In genomic region chr14:39876935-39877334, GRCh38 we compare ENCODE assay signal across 31 cellular contexts.
DNase-seq lines count a peak whose midpoint lies in the region; ATAC-seq, FAIRE-seq and TF ChIP-seq lines count a peak whose summit lies in the region.
"Had no signal": no experiment of that assay in that cellular context is flagged by ENCODE, and none has a peak within 500 bp of the region (broad histone marks: within the 10 kb centered on the region; RNA-seq: fewer than 3 reads in every experiment).

No MANE protein-coding gene starts in this region.

- H3K36me3 Mint-ChIP-seq in WTC11 = no peaks in the 10 kb centered on the region
- no peaks in the 10 kb centered on the region for H3K36me3 Mint-ChIP-seq in GM23338 (ENCODE audit: low read depth)
- H3K36me3 Mint-ChIP-seq: immature natural killer cell; mesothelial cell of epicardium; naive thymus-derived CD4-positive, alpha-beta T cell had no signal

- H3K27me3 ChIP-seq in psoas muscle (ENCODE audit: insufficient read depth in 3 of 3, low read length in 2 of 3) (no peaks in the 10 kb centered on the region), GM23338 (ENCODE audit: insufficient read depth) (no peaks in the 10 kb centered on the region)
- H3K27me3 ChIP-seq: esophagus muscularis mucosa, hepatocyte, left lung had no signal

- no peak overlapping the region for H3K4me3 Mint-ChIP-seq in WTC11
- no peak overlapping the region for H3K4me3 Mint-ChIP-seq in GM23338
- H3K4me3 Mint-ChIP-seq: activated naive CD4-positive, alpha-beta T cell treated with anti-CD3 and anti-CD28 coated beads for 36 hours; activated T-cell treated with anti-CD3 and anti-CD28 coated beads, Interleukin-2, amount 50 U/mL, for 72 hours; immature natural killer cell; mesothelial cell of epicardium; naive thymus-derived CD4-positive, alpha-beta T cell had no signal

- FAIRE-seq in GM12891 (lab: Jason Lieb, UNC) = peak; percentile 23
- FAIRE-seq: A204.1, HepG2, small intestine had no signal

- no peak overlapping the region for H3K4me2 ChIP-seq in GM23338
- H3K4me2 ChIP-seq: hepatocyte had no signal

- H3K4me1 Mint-ChIP-seq in WTC11 (peaks cover 63% of the 10 kb centered on the region), GM23338 (peaks cover 34% of the 10 kb centered on the region)
- H3K4me1 Mint-ChIP-seq: immature natural killer cell had no signal

- no peak overlapping the region for H3K27ac ChIP-seq in psoas muscle
- no peak overlapping the region for H3K27ac ChIP-seq in GM23338 (ENCODE audit: low read depth)
- H3K27ac ChIP-seq: coronary artery, esophagus muscularis mucosa, hepatocyte, left lung had no signal

- no peaks in the 10 kb centered on the region for H4K20me1 ChIP-seq in GM23338 (replicated peaks; ENCODE audit: insufficient read depth)

- H3K36me3 ChIP-seq in psoas muscle (ENCODE audit: insufficient read depth in 1 of 2, low read depth in 1 of 2) (no peaks in the 10 kb centered on the region), GM23338 (ENCODE audit: insufficient read depth) (no peaks in the 10 kb centered on the region)
- H3K36me3 ChIP-seq: esophagus muscularis mucosa, left lung had no signal

- H3K4me3 ChIP-seq in psoas muscle (no peak overlapping the region), GM23338 (no peak overlapping the region)
- H3K4me3 ChIP-seq: coronary artery, esophagus muscularis mucosa, hepatocyte, left lung had no signal

- no peaks in the 10 kb centered on the region for H3K79me2 ChIP-seq in GM23338 (replicated peaks; ENCODE audit: insufficient read depth)
- H3K79me2 ChIP-seq: hepatocyte had no signal

- no peaks in the 10 kb centered on the region for H3K9me3 ChIP-seq in psoas muscle
- H3K9me3 ChIP-seq: esophagus muscularis mucosa, left lung had no signal

- intact Hi-C loops in psoas muscle (cut with DNase I) = no loop called here

- TF ChIP-seq CTCF in WTC11 (IDR thresholded peaks at IDR 0.05) (no peak), psoas muscle (IDR thresholded peaks at IDR 0.05) (no peak), GM23338 (conservative IDR thresholded peaks at IDR 0.05; ENCODE audit: low read depth in 2 of 2) (no peak)

- no peaks in the 10 kb centered on the region for H3F3A ChIP-seq in GM23338 (replicated peaks; ENCODE audit: low read depth)

- H3K27ac Mint-ChIP-seq in WTC11 (0 out of 2 replicates have a peak overlapping the region, but pooled peaks have one; percentile 15), GM23338 (no peak overlapping the region)
- H3K27ac Mint-ChIP-seq: activated naive CD4-positive, alpha-beta T cell treated with anti-CD3 and anti-CD28 coated beads for 36 hours; activated T-cell treated with anti-CD3 and anti-CD28 coated beads, Interleukin-2, amount 50 U/mL, for 72 hours; immature natural killer cell; mesothelial cell of epicardium; naive thymus-derived CD4-positive, alpha-beta T cell had no signal

- no peak overlapping the region for H2AFZ ChIP-seq in GM23338
- H2AFZ ChIP-seq: hepatocyte had no signal

- CTCF ChIA-PET in WTC11 (lab: Charles Lee) = no interaction called here

- ATAC-seq in GM19324 (IDR thresholded peaks at IDR 0.05; ENCODE audit: low FRiP score, unreplicated experiment) (peak; percentile 50), HG03196 (IDR thresholded peaks at IDR 0.05; ENCODE audit: unreplicated experiment) (peak; percentile 60), WTC11 (no peak), GM18858 (IDR thresholded peaks at IDR 0.05; ENCODE audit: unreplicated experiment) (no peak), psoas muscle (no peak), GM23338 (no peak)
- ATAC-seq: activated T-cell treated with anti-CD3 and anti-CD28 coated beads, Interleukin-2, amount 50 U/mL, for 72 hours; left lung; naive thymus-derived CD4-positive, alpha-beta T cell; SK-N-SH treated with all-trans-retinoic acid at 6 μM for 48 hours had no signal

- no peak for DNase-seq in GM12891 (ENCODE audit: insufficient read length, low spot score)
- no peak for DNase-seq in WTC11 (ENCODE audit: low spot score)
- no peak for DNase-seq in hippocampal formation (lab: John Stamatoyannopoulos, UW)
- no peak for DNase-seq in psoas muscle
- no peak for DNase-seq in GM23338 (ENCODE audit: low spot score)
- DNase-seq: activated CD4-positive, alpha-beta T cell treated with anti-CD3 and anti-CD28 coated beads for 4 hours; activated naive CD4-positive, alpha-beta T cell treated with anti-CD3 and anti-CD28 coated beads for 36 hours; activated T-cell treated with anti-CD3 and anti-CD28 coated beads, Interleukin-2, amount 50 U/mL, for 72 hours; AML-193; DMS153; foreskin melanocyte; immature natural killer cell; left lung; naive thymus-derived CD4-positive, alpha-beta T cell; NCI-H1048; NCI-H187 treated with DMSO at 0.1 percent for 48 hours; NCI-H526; retina; small intestine; stimulated activated CD4-positive, alpha-beta T cell treated with anti-CD3 and anti-CD28 coated beads, Interleukin-1b, Interleukin-23, amount 100 ng/mL, for 48 hours; substantia nigra had no signal

- no peaks in the 10 kb centered on the region for H3K9me3 Mint-ChIP-seq in WTC11
- no peaks in the 10 kb centered on the region for H3K9me3 Mint-ChIP-seq in GM23338
- H3K9me3 Mint-ChIP-seq: activated naive CD4-positive, alpha-beta T cell treated with anti-CD3 and anti-CD28 coated beads for 36 hours; mesothelial cell of epicardium had no signal

- 59 to 89% (median 84%) methylated on average over 1 of the region's 1 CpG for WGBS in psoas muscle, 3 donors

- H3K4me1 ChIP-seq in psoas muscle (no peaks in the 10 kb centered on the region), GM23338 (ENCODE audit: insufficient read depth) (peaks cover 14% of the 10 kb centered on the region)
- H3K4me1 ChIP-seq: esophagus muscularis mucosa, left lung had no signal

- TF ChIP-seq POLR2A in GM12891 (IDR thresholded peaks at IDR 0.05; ENCODE audit: low read depth, low read length) = no peak

- POLR2A ChIA-PET in WTC11 (lab: Charles Lee) = no interaction called here

- H3K27me3 Mint-ChIP-seq in WTC11 (ENCODE audit: low read depth) (no peaks in the 10 kb centered on the region), GM23338 (ENCODE audit: insufficient read depth, low read depth, poor library complexity) (no peaks in the 10 kb centered on the region)
- H3K27me3 Mint-ChIP-seq: naive thymus-derived CD4-positive, alpha-beta T cell had no signal

- no peaks in the 10 kb centered on the region for H3K9me2 ChIP-seq in GM23338 (ENCODE audit: insufficient read depth)

TF ChIP-seq in GM12891, 5 proteins besides CTCF, POLR2A, EP300 and RAD21:
- TF ChIP-seq SPI1 (IDR thresholded peaks at IDR 0.05; ENCODE audit: low read depth, low read length) (no peak), PAX5 (IDR thresholded peaks at IDR 0.05; ENCODE audit: insufficient read depth, low read length, severe bottlenecking) (no peak), POU2F2 (IDR thresholded peaks at IDR 0.05; ENCODE audit: low read depth, low read length) (no peak), POLR2AphosphoS5 (IDR thresholded peaks at IDR 0.05; ENCODE audit: low read depth, low read length) (no peak), TAF1 (IDR thresholded peaks at IDR 0.05; ENCODE audit: low read depth, low read length) (no peak)

TF ChIP-seq in WTC11, 78 proteins besides CTCF, POLR2A, EP300 and RAD21:
- no peak for TF ChIP-seq CREB1 (CRISPR knock-in tag; IDR thresholded peaks at IDR 0.05)

TF ChIP-seq in GM23338, 12 proteins besides CTCF, POLR2A, EP300 and RAD21 (continues in another document):
- no peak for TF ChIP-seq EZH2 (IDR thresholded peaks at IDR 0.05; ENCODE audit: low read depth, unreplicated experiment)
- TF ChIP-seq CREB1 (CRISPR knock-in tag; IDR thresholded peaks at IDR 0.05; ENCODE audit: low read depth) = no peak
- no peak for TF ChIP-seq EZH2phosphoT487 (IDR thresholded peaks at IDR 0.05; ENCODE audit: unreplicated experiment)
- no peak for TF ChIP-seq NANOG (IDR thresholded peaks at IDR 0.05; ENCODE audit: borderline replicate concordance)
- no peak for TF ChIP-seq POLR2AphosphoS5 (IDR thresholded peaks at IDR 0.05; ENCODE audit: low read depth)

Comparison
In these comparisons a context has a peak if more than half of its experiments do, and no peak if none do; other contexts are left out.
1. ATAC-seq: peak in GM19324 (single experiment) and HG03196 (single experiment); none in WTC11 (single experiment), GM18858 (single experiment), psoas muscle (0 of 4) and GM23338 (single experiment).